8 cellular contexts compared by ENCODE assay signal in genomic region chr1:1004780-1005697, GRCh38. TPM values are rescaled to one million over a fixed set of nuclear protein-coding genes. Genes with fewer than 3 reads are reported as not detected.
A peak's percentile ranks its signal among the peaks of the same experiment; 100 is the strongest.
DNase-seq lines count a peak whose midpoint lies in the region; ATAC-seq and TF ChIP-seq lines count a peak whose summit lies in the region.

No MANE protein-coding gene starts in this region.

- TF ChIP-seq CTCF in right lobe of liver (IDR thresholded peaks at IDR 0.05) (no peak), CD14-positive monocyte (IDR thresholded peaks at IDR 0.05) (no peak)

- peaks cover 11% of the 10 kb centered on the region for H3K4me1 Mint-ChIP-seq in activated naive CD8-positive, alpha-beta T cell treated with anti-CD3 and anti-CD28 coated beads for 36 hours
- H3K4me1 Mint-ChIP-seq in CD14-positive monocyte = peaks cover 22% of the 10 kb centered on the region
- H3K4me1 Mint-ChIP-seq in stimulated activated naive B cell treated with anti-CD40 and anti-IgM and Interleukin-4, amounts not matched to agents 10 μg/mL and 1 μg/mL and 100 μg/mL, for 72 hours = peaks cover 16 to 27% of the 10 kb centered on the region in 2 donors

- peak overlapping the region in 2 of 3 donors; percentile 45 to 48 for H3K4me3 ChIP-seq in right lobe of liver

- no peaks in the 10 kb centered on the region for H3K9me3 Mint-ChIP-seq in activated naive CD8-positive, alpha-beta T cell treated with anti-CD3 and anti-CD28 coated beads for 36 hours
- peaks cover 2 to 23% (median 6%) of the 10 kb centered on the region in 7 donors for H3K9me3 Mint-ChIP-seq in CD14-positive monocyte
- peaks cover 2 to 3% of the 10 kb centered on the region in 2 donors for H3K9me3 Mint-ChIP-seq in stimulated activated naive B cell treated with anti-CD40 and anti-IgM and Interleukin-4, amounts not matched to agents 10 μg/mL and 1 μg/mL and 100 μg/mL, for 72 hours

- intact Hi-C loops in right lobe of liver (cut with DNase I) (no loop called here), CD14-positive monocyte (cut with micrococcal nuclease) (no loop called here)

- DNase-seq in AG20443 (ENCODE audit: low spot score) (peak; percentile 34), HT1080 (ENCODE audit: low read depth) (peak; percentile 41), right lobe of liver (peak; percentile 69 to 80 (median 69)), CD14-positive monocyte (ENCODE audit: low spot score) (no peak), SIG-M5 treated with dmso at 0.1 percent for 504 hours (lab: John Stamatoyannopoulos, UW; ENCODE audit: unreplicated experiment) (no peak)
- DNase-seq in activated naive CD8-positive, alpha-beta T cell treated with anti-CD3 and anti-CD28 coated beads for 36 hours = no peak
- no peak for DNase-seq in stimulated activated naive B cell treated with anti-CD40 and anti-IgM and Interleukin-4, amounts not matched to agents 10 μg/mL and 1 μg/mL and 100 μg/mL, for 72 hours

- H3K27ac ChIP-seq in right lobe of liver = peak overlapping the region; percentile 1 to 82 (median 78)

- H3K27ac Mint-ChIP-seq in activated naive CD8-positive, alpha-beta T cell treated with anti-CD3 and anti-CD28 coated beads for 36 hours = peak overlapping the region; percentile 50
- H3K27ac Mint-ChIP-seq in CD14-positive monocyte = no peak overlapping the region
- no peak overlapping the region for H3K27ac Mint-ChIP-seq in stimulated activated naive B cell treated with anti-CD40 and anti-IgM and Interleukin-4, amounts not matched to agents 10 μg/mL and 1 μg/mL and 100 μg/mL, for 72 hours

- no peaks in the 10 kb centered on the region for H3K36me3 Mint-ChIP-seq in activated naive CD8-positive, alpha-beta T cell treated with anti-CD3 and anti-CD28 coated beads for 36 hours
- peaks cover 0 to 4% of the 10 kb centered on the region in 2 donors for H3K36me3 Mint-ChIP-seq in CD14-positive monocyte
- H3K36me3 Mint-ChIP-seq in stimulated activated naive B cell treated with anti-CD40 and anti-IgM and Interleukin-4, amounts not matched to agents 10 μg/mL and 1 μg/mL and 100 μg/mL, for 72 hours = peaks cover 0 to 2% of the 10 kb centered on the region in 2 donors

- H3K9me3 ChIP-seq in right lobe of liver = no peaks in the 10 kb centered on the region

- peaks cover 68% of the 10 kb centered on the region for H3K27me3 Mint-ChIP-seq in activated naive CD8-positive, alpha-beta T cell treated with anti-CD3 and anti-CD28 coated beads for 36 hours
- H3K27me3 Mint-ChIP-seq in CD14-positive monocyte (ENCODE audit: low read depth in 3 of 3) = peaks cover 55 to 86% (median 69%) of the 10 kb centered on the region in 3 donors
- H3K27me3 Mint-ChIP-seq in stimulated activated naive B cell treated with anti-CD40 and anti-IgM and Interleukin-4, amounts not matched to agents 10 μg/mL and 1 μg/mL and 100 μg/mL, for 72 hours = peaks cover 47 to 63% of the 10 kb centered on the region in 2 donors

- no peaks in the 10 kb centered on the region for H3K27me3 ChIP-seq in right lobe of liver

- H3K4me1 ChIP-seq in right lobe of liver = peaks cover 0 to 41% (median 8%) of the 10 kb centered on the region in 4 donors

- peak; percentile 34 to 60 (median 44) for ATAC-seq in right lobe of liver
- no peak for ATAC-seq in GM18505 (IDR thresholded peaks at IDR 0.05; ENCODE audit: unreplicated experiment)
- no peak for ATAC-seq in stimulated activated naive B cell treated with anti-CD40 and anti-IgM and Interleukin-4, amounts not matched to agents 10 μg/mL and 1 μg/mL and 100 μg/mL, for 72 hours (replicated peaks)

- TF ChIP-seq POLR2A in right lobe of liver (IDR thresholded peaks at IDR 0.05) (peak; percentile 60), GM18505 (IDR thresholded peaks at IDR 0.05; ENCODE audit: borderline replicate concordance, extremely low read depth, insufficient read depth, insufficient read length) (no peak)

- H3K4me3 Mint-ChIP-seq in activated naive CD8-positive, alpha-beta T cell treated with anti-CD3 and anti-CD28 coated beads for 36 hours = no peak overlapping the region
- H3K4me3 Mint-ChIP-seq in CD14-positive monocyte = peak overlapping the region in 1 of 2 donors; percentile 75
- peak overlapping the region in 1 of 2 donors; percentile 12 for H3K4me3 Mint-ChIP-seq in stimulated activated naive B cell treated with anti-CD40 and anti-IgM and Interleukin-4, amounts not matched to agents 10 μg/mL and 1 μg/mL and 100 μg/mL, for 72 hours

- H3K36me3 ChIP-seq in right lobe of liver = no peaks in the 10 kb centered on the region

- WGBS in right lobe of liver (ENCODE audit: insufficient coverage, low coverage, low lambda C conversion rate, missing lambda C conversion rate) = 25% methylated on average over 13 of the region's 21 CpGs

RNA-seq across cellular contexts. Expression of gene HES4, which starts 5.1 kb away (rescaled TPM):
- 3.5 and 7.6 TPM in 2 replicates for total RNA-seq in HT1080 (2014; rRNA removed; shearing (Covaris generic))
- polyA plus RNA-seq in HT1080 (2015; cell fraction: cytosol; rRNA removed) = 7.6 and 10.6 TPM in 2 replicates
- 20.1 and 28.9 TPM in 2 replicates for polyA plus RNA-seq in HT1080 (2015; cell fraction: nucleus; rRNA removed)
- total RNA-seq in activated naive CD8-positive, alpha-beta T cell treated with anti-CD3 and anti-CD28 coated beads for 36 hours = 1 to 10 TPM in 1 of 2 experiments, under 1 TPM in 1; 0.93 to 1.1 TPM
- total RNA-seq in right lobe of liver = 10 to 100 TPM in 2 of 6 experiments, 1 to 10 TPM in 4; 1.6 to 21.5 (median 5.2) TPM
- 1 to 10 TPM; 1.4 to 2.0 TPM for polyA plus RNA-seq in CD14-positive monocyte

RNA-seq across cellular contexts. Expression of gene ISG15, which starts 8.3 kb away (rescaled TPM):
- 48.6 and 53.3 TPM in 2 replicates for total RNA-seq in HT1080 (2014; rRNA removed; shearing (Covaris generic))
- 22.3 and 23.9 TPM in 2 replicates for polyA plus RNA-seq in HT1080 (2015; cell fraction: cytosol; rRNA removed)
- polyA plus RNA-seq in HT1080 (2015; cell fraction: nucleus; rRNA removed) = 7.6 and 8.0 TPM in 2 replicates
- total RNA-seq in activated naive CD8-positive, alpha-beta T cell treated with anti-CD3 and anti-CD28 coated beads for 36 hours = 10 to 100 TPM; 71.7 to 78.4 TPM
- total RNA-seq in right lobe of liver = 10 to 100 TPM; 16.3 to 98.7 (median 26.4) TPM
- 100 to 1,000 TPM; 128 to 241 TPM for polyA plus RNA-seq in CD14-positive monocyte

RNA-seq across cellular contexts. Expression of gene AGRN, which starts 14.9 kb away (rescaled TPM):
- total RNA-seq in HT1080 (2014; rRNA removed; shearing (Covaris generic)) = 89.9 and 101 TPM in 2 replicates
- 90.7 and 92.3 TPM in 2 replicates for polyA plus RNA-seq in HT1080 (2015; cell fraction: cytosol; rRNA removed)
- 840 and 979 TPM in 2 replicates for polyA plus RNA-seq in HT1080 (2015; cell fraction: nucleus; rRNA removed)
- total RNA-seq in activated naive CD8-positive, alpha-beta T cell treated with anti-CD3 and anti-CD28 coated beads for 36 hours = 10 to 100 TPM; 30.4 to 30.5 TPM
- total RNA-seq in right lobe of liver = 10 to 100 TPM; 14.2 to 44.5 (median 35.2) TPM
- under 1 TPM; 0.06 to 0.43 TPM for polyA plus RNA-seq in CD14-positive monocyte

RNA-seq across cellular contexts. Expression of gene PERM1, which starts 23.1 kb away (rescaled TPM):
- 0.50 TPM in 1 of 2 replicates, not detected in the other for total RNA-seq in HT1080 (2014; rRNA removed; shearing (Covaris generic))
- not detected in 2 replicates for polyA plus RNA-seq in HT1080 (2015; cell fraction: cytosol; rRNA removed)
- polyA plus RNA-seq in HT1080 (2015; cell fraction: nucleus; rRNA removed) = 0.18 TPM in 1 of 2 replicates, not detected in the other
- total RNA-seq in activated naive CD8-positive, alpha-beta T cell treated with anti-CD3 and anti-CD28 coated beads for 36 hours = not detected
- under 1 TPM in 4 of 6 experiments, not detected in 2; 0.18 to 0.46 (median 0.28) TPM for total RNA-seq in right lobe of liver
- not detected for polyA plus RNA-seq in CD14-positive monocyte

RNA-seq across cellular contexts. Expression of gene PLEKHN1, which starts 38.8 kb away (rescaled TPM):
- 2.5 and 3.3 TPM in 2 replicates for total RNA-seq in HT1080 (2014; rRNA removed; shearing (Covaris generic))
- 5.1 and 5.9 TPM in 2 replicates for polyA plus RNA-seq in HT1080 (2015; cell fraction: cytosol; rRNA removed)
- 23.1 and 26.8 TPM in 2 replicates for polyA plus RNA-seq in HT1080 (2015; cell fraction: nucleus; rRNA removed)
- 1 to 10 TPM in 1 of 2 experiments, under 1 TPM in 1; 0.85 to 1.3 TPM for total RNA-seq in activated naive CD8-positive, alpha-beta T cell treated with anti-CD3 and anti-CD28 coated beads for 36 hours
- 1 to 10 TPM in 1 of 6 experiments, under 1 TPM in 4, not detected in 1; 0.11 to 2.4 (median 0.26) TPM for total RNA-seq in right lobe of liver
- polyA plus RNA-seq in CD14-positive monocyte = under 1 TPM; 0.21 to 0.62 TPM

Comparison
In these comparisons a context has a peak if more than half of its experiments do, and no peak if none do; other contexts are left out.
1. DNase-seq: peak in AG20443 (single experiment), HT1080 (single experiment) and right lobe of liver (3 of 3); none in activated naive CD8-positive, alpha-beta T cell treated with anti-CD3 and anti-CD28 coated beads for 36 hours (single experiment), CD14-positive monocyte (single experiment), stimulated activated naive B cell treated with anti-CD40 and anti-IgM and Interleukin-4, amounts not matched to agents 10 μg/mL and 1 μg/mL and 100 μg/mL, for 72 hours (single experiment) and SIG-M5 treated with dmso at 0.1 percent for 504 hours (single experiment).
2. ATAC-seq: peak in right lobe of liver (4 of 4); none in GM18505 (single experiment) and stimulated activated naive B cell treated with anti-CD40 and anti-IgM and Interleukin-4, amounts not matched to agents 10 μg/mL and 1 μg/mL and 100 μg/mL, for 72 hours (0 of 2).